32 cellular contexts compared by ENCODE assay signal in the genomic region with DNA sequence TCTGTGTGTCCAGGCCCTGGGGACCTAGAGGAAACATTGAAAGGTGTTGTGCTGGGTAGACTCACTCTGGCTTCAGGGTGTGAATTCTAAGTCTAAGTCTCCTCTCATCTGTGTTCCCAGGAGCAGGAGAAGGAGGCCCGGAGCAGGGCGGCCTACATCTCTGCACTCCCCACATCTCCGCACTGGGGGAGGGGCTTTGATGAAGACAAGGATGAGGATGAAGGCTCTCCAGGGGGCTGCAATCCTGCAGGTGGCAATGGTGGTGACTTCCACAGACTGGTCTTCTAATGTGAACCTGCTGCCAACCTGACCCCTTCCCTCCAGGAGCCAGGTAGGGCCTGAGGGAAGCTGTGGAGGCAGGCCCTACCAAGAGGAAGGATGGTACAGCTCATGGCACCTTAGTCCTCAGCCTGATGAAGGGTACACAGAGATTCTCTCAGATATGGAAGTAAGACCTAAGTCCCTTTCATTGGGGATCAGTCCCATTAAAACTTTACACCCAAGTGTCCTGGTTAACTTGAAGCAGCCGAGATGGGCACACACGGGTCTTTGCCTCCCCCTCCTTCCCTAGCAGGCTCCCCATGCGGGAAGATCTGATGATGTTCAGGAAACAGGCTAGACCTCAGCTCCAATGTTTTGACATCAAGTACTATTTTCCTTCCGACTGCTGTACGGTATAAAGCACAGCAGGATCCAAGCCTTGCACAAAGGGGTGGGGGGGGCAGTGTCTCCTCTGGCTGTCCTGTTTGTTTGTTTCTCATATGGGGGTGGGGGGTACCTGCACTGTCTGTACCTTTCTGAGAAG. TPM values are rescaled to one million over a fixed set of nuclear protein-coding genes. Genes with fewer than 3 reads are reported as not detected.
DNase-seq lines count a peak whose midpoint lies in the region; ATAC-seq and TF ChIP-seq lines count a peak whose summit lies in the region.
"Had no signal": no experiment of that assay in that cellular context is flagged by ENCODE, and none has a peak within 500 bp of the region (broad histone marks: within the 10 kb centered on the region; RNA-seq: fewer than 3 reads in every experiment).

No MANE protein-coding gene starts in this region.

- H3K27ac ChIP-seq in dorsolateral prefrontal cortex (peak overlapping the region in 54 of 59 donors; percentile 13 to 82 (median 67)), substantia nigra (ENCODE audit: low read depth, low read length, poor library complexity, severe bottlenecking) (peak overlapping the region; percentile 47)
- H3K27ac ChIP-seq: brain microvascular endothelial cell, neural progenitor cell, parathyroid adenoma, Peyer's patch, thyroid gland had no signal

- CTCF ChIA-PET in activated naive CD4-positive, alpha-beta T cell treated with anti-CD3 and anti-CD28 coated beads, Interleukin-2, amount 10 ng/mL, durations not matched to agents 7 days and 5 days (lab: Charles Lee) = interaction anchor here (0.8 kb wide), 1 partner anchor 20 kb away, joined by 3 read pairs; no protein-coding TSS in a partner anchor
- CTCF ChIA-PET in activated naive CD4-positive, alpha-beta T cell treated with anti-CD3 and anti-CD28 coated beads for 36 hours (lab: Charles Lee) = no interaction called here

- no peaks in the 10 kb centered on the region for H3K27me3 Mint-ChIP-seq in activated naive CD4-positive, alpha-beta T cell treated with anti-CD3 and anti-CD28 coated beads, Interleukin-2, amount 10 ng/mL, durations not matched to agents 7 days and 5 days
- H3K27me3 Mint-ChIP-seq in activated naive CD4-positive, alpha-beta T cell treated with anti-CD3 and anti-CD28 coated beads for 36 hours (ENCODE audit: low read depth) = no peaks in the 10 kb centered on the region
- H3K27me3 Mint-ChIP-seq in T-helper 17 cell = no peaks in the 10 kb centered on the region
- H3K27me3 Mint-ChIP-seq: activated B cell treated with CpG ODN at 0.5 μM for 24 hours; B cell; CD8-positive, alpha-beta memory T cell had no signal

- H3K9me3 ChIP-seq in T-helper 17 cell (ENCODE audit: control insufficient read depth, low read length, poor library complexity, severe bottlenecking) = no peaks in the 10 kb centered on the region
- H3K9me3 ChIP-seq: Peyer's patch, thyroid gland had no signal

- intact Hi-C loops in activated naive CD4-positive, alpha-beta T cell treated with anti-CD3 and anti-CD28 coated beads for 36 hours (cut with micrococcal nuclease) = no loop called here
- intact Hi-C loops in dorsolateral prefrontal cortex (cut with DNase I) = no loop called here

- no peaks in the 10 kb centered on the region for H3K9me3 Mint-ChIP-seq in activated naive CD4-positive, alpha-beta T cell treated with anti-CD3 and anti-CD28 coated beads, Interleukin-2, amount 10 ng/mL, durations not matched to agents 7 days and 5 days
- no peaks in the 10 kb centered on the region for H3K9me3 Mint-ChIP-seq in activated naive CD4-positive, alpha-beta T cell treated with anti-CD3 and anti-CD28 coated beads for 36 hours
- H3K9me3 Mint-ChIP-seq: activated B cell treated with CpG ODN at 0.5 μM for 24 hours; activated T-cell treated with anti-CD3 and anti-CD28 coated beads, Interleukin-2, amount 50 U/mL, for 4 hours; CD8-positive, alpha-beta memory T cell; immature natural killer cell had no signal

- H3K36me3 Mint-ChIP-seq in activated naive CD4-positive, alpha-beta T cell treated with anti-CD3 and anti-CD28 coated beads, Interleukin-2, amount 10 ng/mL, durations not matched to agents 7 days and 5 days = peaks cover 66% of the 10 kb centered on the region
- H3K36me3 Mint-ChIP-seq in activated naive CD4-positive, alpha-beta T cell treated with anti-CD3 and anti-CD28 coated beads for 36 hours (ENCODE audit: low read depth) = peaks cover 34% of the 10 kb centered on the region
- H3K36me3 Mint-ChIP-seq in T-helper 17 cell (ENCODE audit: low read depth) = peaks cover 7% of the 10 kb centered on the region

- DNase-seq in activated naive CD4-positive, alpha-beta T cell treated with anti-CD3 and anti-CD28 coated beads, Interleukin-2, amount 10 ng/mL, durations not matched to agents 7 days and 5 days = peak; percentile 19
- no peak for DNase-seq in activated naive CD4-positive, alpha-beta T cell treated with anti-CD3 and anti-CD28 coated beads for 36 hours
- DNase-seq in T-helper 17 cell = no peak
- peak in 3 of 10 donors; percentile 9 to 31 (median 24) for DNase-seq in dorsolateral prefrontal cortex
- no peak for DNase-seq in substantia nigra (lab: John Stamatoyannopoulos, UW)
- DNase-seq in activated CD4-positive, alpha-beta T cell treated with anti-CD3 and anti-CD28 coated beads for 48 hours = no peak
- no peak for DNase-seq in NCI-H128 (lab: John Stamatoyannopoulos, UW; ENCODE audit: unreplicated experiment)
- DNase-seq: activated B cell treated with CpG ODN at 0.5 μM for 24 hours; activated CD4-positive, alpha-beta T cell treated with anti-CD3 and anti-CD28 coated beads, Interleukin-2, amount 50 U/mL, for 1 hour; activated naive CD4-positive, alpha-beta T cell treated with Interleukin-2 at 50 U/mL for 16 hours; activated T-cell treated with anti-CD3 and anti-CD28 coated beads, Interleukin-2, amount 50 U/mL, for 4 hours; brain microvascular endothelial cell; CD8-positive, alpha-beta memory T cell; effector memory CD4-positive, alpha-beta T cell; erythroblast; immature natural killer cell; mesenchymal stem cell; MV-4-11; NCI-H2107; NCI-H446 treated with DMSO at 0.1 percent for 48 hours; NCI-H774; retina; SHP77 treated with DMSO at 0.1 percent for 48 hours; small intestine; stimulated activated naive CD8-positive, alpha-beta T cell treated with anti-CD3 and anti-CD28 coated beads, Interleukin-15, Interleukin-2, amounts not matched to agents 100 U/mL and 50 U/mL, for 24 hours; T1000; thyroid gland had no signal

- TF ChIP-seq CTCF in dorsolateral prefrontal cortex (IDR thresholded peaks at IDR 0.05 in 54 of 56, conservative IDR thresholded peaks at IDR 0.05 in 2 of 56; ENCODE audit: low read depth in 1 of 56, partially characterized antibody in 56 of 56) = no peak

- no peak overlapping the region for H3K4me3 ChIP-seq in dorsolateral prefrontal cortex
- H3K4me3 ChIP-seq: neural progenitor cell, Peyer's patch, thyroid gland had no signal

- H3K27ac Mint-ChIP-seq in activated naive CD4-positive, alpha-beta T cell treated with anti-CD3 and anti-CD28 coated beads, Interleukin-2, amount 10 ng/mL, durations not matched to agents 7 days and 5 days = peak overlapping the region; percentile 34
- H3K27ac Mint-ChIP-seq in activated naive CD4-positive, alpha-beta T cell treated with anti-CD3 and anti-CD28 coated beads for 36 hours = no peak overlapping the region
- peak overlapping the region; percentile 19 for H3K27ac Mint-ChIP-seq in T-helper 17 cell
- H3K27ac Mint-ChIP-seq: activated B cell treated with CpG ODN at 0.5 μM for 24 hours, B cell, immature natural killer cell, neural progenitor cell had no signal

- peaks cover 7% of the 10 kb centered on the region for H3K4me1 Mint-ChIP-seq in activated naive CD4-positive, alpha-beta T cell treated with anti-CD3 and anti-CD28 coated beads, Interleukin-2, amount 10 ng/mL, durations not matched to agents 7 days and 5 days
- H3K4me1 Mint-ChIP-seq in activated naive CD4-positive, alpha-beta T cell treated with anti-CD3 and anti-CD28 coated beads for 36 hours (ENCODE audit: low read depth) = peaks cover 5% of the 10 kb centered on the region
- peaks cover 15% of the 10 kb centered on the region for H3K4me1 Mint-ChIP-seq in T-helper 17 cell
- H3K4me1 Mint-ChIP-seq: activated B cell treated with CpG ODN at 0.5 μM for 24 hours, B cell, immature natural killer cell, neural progenitor cell had no signal

- no peaks in the 10 kb centered on the region for H3K27me3 ChIP-seq in dorsolateral prefrontal cortex
- H3K27me3 ChIP-seq: brain microvascular endothelial cell, neural progenitor cell, Peyer's patch, thyroid gland had no signal

- H3K4me3 Mint-ChIP-seq in activated naive CD4-positive, alpha-beta T cell treated with anti-CD3 and anti-CD28 coated beads, Interleukin-2, amount 10 ng/mL, durations not matched to agents 7 days and 5 days = no peak overlapping the region
- H3K4me3 Mint-ChIP-seq in activated naive CD4-positive, alpha-beta T cell treated with anti-CD3 and anti-CD28 coated beads for 36 hours = no peak overlapping the region
- no peak overlapping the region for H3K4me3 Mint-ChIP-seq in T-helper 17 cell
- H3K4me3 Mint-ChIP-seq: activated B cell treated with CpG ODN at 0.5 μM for 24 hours; activated T-cell treated with anti-CD3 and anti-CD28 coated beads, Interleukin-2, amount 50 U/mL, for 4 hours; B cell; CD8-positive, alpha-beta memory T cell; immature natural killer cell; neural progenitor cell had no signal

- ATAC-seq in T-helper 17 cell = no peak
- no peak for ATAC-seq in GM21381 (IDR thresholded peaks at IDR 0.05; ENCODE audit: unreplicated experiment)
- ATAC-seq: activated T-cell treated with anti-CD3 and anti-CD28 coated beads, Interleukin-2, amount 50 U/mL, for 4 hours; stimulated activated naive CD8-positive, alpha-beta T cell treated with anti-CD3 and anti-CD28 coated beads, Interleukin-15, Interleukin-2, amounts not matched to agents 100 U/mL and 50 U/mL, for 24 hours had no signal

RNA-seq across cellular contexts. Expression of a gene that starts 25.0 kb away (rescaled TPM):
- 10 to 100 TPM; 13.4 to 14.2 TPM for total RNA-seq in activated naive CD4-positive, alpha-beta T cell treated with anti-CD3 and anti-CD28 coated beads for 36 hours
- total RNA-seq in T-helper 17 cell = 10 to 100 TPM; 10.5 to 13.4 TPM
- total RNA-seq in dorsolateral prefrontal cortex = 10 to 100 TPM; 13.0 to 38.4 (median 25.1) TPM

RNA-seq across cellular contexts. Expression of a gene that starts 25.3 kb away (rescaled TPM):
- 10 to 100 TPM in 1 of 2 experiments, 1 to 10 TPM in 1; 8.6 to 10.1 TPM for total RNA-seq in activated naive CD4-positive, alpha-beta T cell treated with anti-CD3 and anti-CD28 coated beads for 36 hours
- total RNA-seq in T-helper 17 cell = 1 to 10 TPM; 2.4 to 4.0 TPM
- 10 to 100 TPM in 118 of 120 experiments, 1 to 10 TPM in 2; 8.7 to 23.5 (median 15.9) TPM for total RNA-seq in dorsolateral prefrontal cortex
